In the genomic region with DNA sequence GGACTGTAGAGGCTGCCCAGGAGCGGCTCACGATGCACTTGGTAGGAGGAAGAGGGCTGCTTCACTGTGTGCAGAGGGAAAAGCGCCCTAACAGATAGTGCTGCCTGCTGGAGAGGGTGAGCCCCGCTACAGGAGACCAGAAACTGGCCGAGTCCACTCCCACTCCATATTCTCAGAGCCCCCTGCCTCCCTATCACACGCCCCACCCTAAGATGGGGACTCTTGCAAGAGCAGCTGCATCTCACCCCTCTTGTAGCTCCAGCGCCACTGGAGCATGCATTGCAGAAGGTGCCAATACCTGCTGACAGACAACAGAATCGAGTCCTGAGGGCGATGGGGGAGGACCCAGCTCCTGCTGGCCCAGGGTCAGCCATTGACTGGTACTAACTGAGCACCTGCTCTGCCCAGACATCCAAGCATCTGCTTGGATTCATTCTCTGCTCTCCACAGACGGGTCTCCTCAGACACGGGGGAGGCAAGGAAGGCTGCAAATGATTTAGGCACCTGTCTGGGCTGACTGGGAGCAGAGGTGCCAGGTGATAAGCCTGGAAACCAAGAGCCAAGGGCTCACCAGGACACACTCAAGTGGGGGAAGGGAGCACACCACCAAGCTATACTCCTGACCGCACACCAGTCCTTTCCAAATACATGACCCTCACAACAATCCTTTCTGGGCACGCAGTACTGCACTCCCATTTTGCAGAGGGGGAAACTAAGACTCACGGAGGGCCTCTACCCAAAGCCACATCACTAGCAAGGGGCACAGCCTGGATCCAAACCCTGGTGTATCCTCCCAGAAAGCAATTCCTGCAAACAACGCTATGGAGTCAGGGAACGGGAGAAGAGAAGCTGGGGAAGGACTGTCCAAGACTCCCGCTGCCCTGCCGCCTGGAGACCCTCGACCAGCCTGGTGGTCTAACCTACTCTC, we compare ENCODE assay signal across 8 cellular contexts. TPM values are rescaled to one million over a fixed set of nuclear protein-coding genes. Genes with fewer than 3 reads are reported as not detected.
DNase-seq lines count a peak whose midpoint lies in the region; ATAC-seq and TF ChIP-seq lines count a peak whose summit lies in the region.

No MANE protein-coding gene starts in this region.

- DNase-seq in left ventricle myocardium inferior (no peak), cardiac septum (ENCODE audit: low spot score) (no peak), body of pancreas (no peak), aorta (no peak), mucosa of gallbladder (ENCODE audit: low spot score) (no peak)
- no peak for DNase-seq in effector CD4-positive, alpha-beta T cell

- H3K4me3 ChIP-seq in left ventricle myocardium inferior (peak overlapping the region; percentile 95), body of pancreas (peak overlapping the region; percentile 61 to 97), mesodermal cell (ENCODE audit: extremely low read depth, insufficient read depth, low read length, poor library complexity, severe bottlenecking) (peak overlapping the region; percentile 94), aorta (ENCODE audit: low read length in 2 of 2) (peak overlapping the region; percentile 94 to 99)

- ATAC-seq in body of pancreas = no peak
- ATAC-seq in aorta (ENCODE audit: low FRiP score) = no peak
- ATAC-seq in HG03135 (IDR thresholded peaks at IDR 0.05; ENCODE audit: unreplicated experiment) = no peak

- 40 to 48% methylated on average over 8 to 19 of the region's 19 CpGs for WGBS in body of pancreas, 2 donors
- WGBS in mesodermal cell (ENCODE audit: insufficient coverage in 2 of 2), 2 experiments = 63 to 69% methylated on average over 10 to 16 of the region's 19 CpGs
- WGBS in aorta, 2 donors = 42 to 44% methylated on average over 19 of the region's 19 CpGs

- peak overlapping the region; percentile 100 for H3K27ac ChIP-seq in left ventricle myocardium inferior (replicated peaks)
- H3K27ac ChIP-seq in body of pancreas = peak overlapping the region in 2 of 4 donors; percentile 75 to 99
- H3K27ac ChIP-seq in mesodermal cell (ENCODE audit: low read depth, low read length, severe bottlenecking) = no peak overlapping the region
- H3K27ac ChIP-seq in aorta (ENCODE audit: low read depth in 1 of 2, low read length in 2 of 2) = no peak overlapping the region

- peaks cover 69% of the 10 kb centered on the region for H3K4me1 ChIP-seq in left ventricle myocardium inferior
- H3K4me1 ChIP-seq in body of pancreas = peaks cover 41% of the 10 kb centered on the region
- peaks cover 4% of the 10 kb centered on the region for H3K4me1 ChIP-seq in mesodermal cell (ENCODE audit: control insufficient read depth, insufficient read depth, low read length, poor library complexity, severe bottlenecking)
- H3K4me1 ChIP-seq in aorta (ENCODE audit: control insufficient read depth in 1 of 2, insufficient read depth in 2 of 2, low read length in 2 of 2) = no peaks in the 10 kb centered on the region

- TF ChIP-seq POLR2A in body of pancreas (IDR thresholded peaks at IDR 0.05) = no peak

- H3K9me3 ChIP-seq in left ventricle myocardium inferior (replicated peaks) = no peaks in the 10 kb centered on the region
- H3K9me3 ChIP-seq in body of pancreas = no peaks in the 10 kb centered on the region
- no peaks in the 10 kb centered on the region for H3K9me3 ChIP-seq in mesodermal cell (ENCODE audit: control insufficient read depth, low read length)
- H3K9me3 ChIP-seq in aorta (ENCODE audit: control insufficient read depth, low read length) = no peaks in the 10 kb centered on the region

- H3K27me3 ChIP-seq in left ventricle myocardium inferior (ENCODE audit: low read depth) (no peaks in the 10 kb centered on the region), body of pancreas (no peaks in the 10 kb centered on the region), aorta (ENCODE audit: control insufficient read depth in 1 of 2, insufficient read depth in 2 of 2, low read length in 1 of 2) (no peaks in the 10 kb centered on the region)

- intact Hi-C loops in left ventricle myocardium inferior (cut with micrococcal nuclease) = no loop called here
- intact Hi-C loops in cardiac septum (cut with DNase I) = loop anchor here (2.0 kb wide), 1 partner anchor 46 kb away; no protein-coding TSS in a partner anchor
- intact Hi-C loops in body of pancreas (cut with DNase I) = no loop called here
- intact Hi-C loops in aorta (cut with DNase I) = no loop called here

- H3K36me3 ChIP-seq in left ventricle myocardium inferior = no peaks in the 10 kb centered on the region
- H3K36me3 ChIP-seq in body of pancreas (replicated peaks in 1 of 2; ENCODE audit: insufficient read depth in 1 of 2, low read depth in 2 of 2) = no peaks in the 10 kb centered on the region
- H3K36me3 ChIP-seq in mesodermal cell (ENCODE audit: control insufficient read depth, insufficient read depth, low read length) = no peaks in the 10 kb centered on the region
- no peaks in the 10 kb centered on the region for H3K36me3 ChIP-seq in aorta (ENCODE audit: control insufficient read depth in 1 of 2, insufficient read depth in 2 of 2, low read length in 1 of 2)

- no peak for TF ChIP-seq CTCF in left ventricle myocardium inferior (IDR thresholded peaks at IDR 0.05; ENCODE audit: borderline replicate concordance)
- no peak for TF ChIP-seq CTCF in body of pancreas (IDR thresholded peaks at IDR 0.05)

RNA-seq across cellular contexts. Expression of a gene that starts 1.6 kb away (rescaled TPM):
- 37.3 TPM for total RNA-seq in left ventricle myocardium inferior
- total RNA-seq in cardiac septum = 39.5 TPM
- 10 to 100 TPM; 16.1 to 16.8 TPM for total RNA-seq in body of pancreas
- polyA plus RNA-seq in mesodermal cell (2013, experiment 1 of 2) = 32.1 TPM
- polyA plus RNA-seq in mesodermal cell (2013, experiment 2 of 2) = 28.5 TPM
- 10 to 100 TPM; 32.4 to 37.2 TPM for total RNA-seq in aorta
- polyA plus RNA-seq in aorta = 10 to 100 TPM in 1 of 2 donors, 1 to 10 TPM in 1; 8.9 to 16.1 TPM
- 26.9 TPM for total RNA-seq in mucosa of gallbladder
